Comparison of ENCODE assay signal across 1 cellular context in the genomic region with DNA sequence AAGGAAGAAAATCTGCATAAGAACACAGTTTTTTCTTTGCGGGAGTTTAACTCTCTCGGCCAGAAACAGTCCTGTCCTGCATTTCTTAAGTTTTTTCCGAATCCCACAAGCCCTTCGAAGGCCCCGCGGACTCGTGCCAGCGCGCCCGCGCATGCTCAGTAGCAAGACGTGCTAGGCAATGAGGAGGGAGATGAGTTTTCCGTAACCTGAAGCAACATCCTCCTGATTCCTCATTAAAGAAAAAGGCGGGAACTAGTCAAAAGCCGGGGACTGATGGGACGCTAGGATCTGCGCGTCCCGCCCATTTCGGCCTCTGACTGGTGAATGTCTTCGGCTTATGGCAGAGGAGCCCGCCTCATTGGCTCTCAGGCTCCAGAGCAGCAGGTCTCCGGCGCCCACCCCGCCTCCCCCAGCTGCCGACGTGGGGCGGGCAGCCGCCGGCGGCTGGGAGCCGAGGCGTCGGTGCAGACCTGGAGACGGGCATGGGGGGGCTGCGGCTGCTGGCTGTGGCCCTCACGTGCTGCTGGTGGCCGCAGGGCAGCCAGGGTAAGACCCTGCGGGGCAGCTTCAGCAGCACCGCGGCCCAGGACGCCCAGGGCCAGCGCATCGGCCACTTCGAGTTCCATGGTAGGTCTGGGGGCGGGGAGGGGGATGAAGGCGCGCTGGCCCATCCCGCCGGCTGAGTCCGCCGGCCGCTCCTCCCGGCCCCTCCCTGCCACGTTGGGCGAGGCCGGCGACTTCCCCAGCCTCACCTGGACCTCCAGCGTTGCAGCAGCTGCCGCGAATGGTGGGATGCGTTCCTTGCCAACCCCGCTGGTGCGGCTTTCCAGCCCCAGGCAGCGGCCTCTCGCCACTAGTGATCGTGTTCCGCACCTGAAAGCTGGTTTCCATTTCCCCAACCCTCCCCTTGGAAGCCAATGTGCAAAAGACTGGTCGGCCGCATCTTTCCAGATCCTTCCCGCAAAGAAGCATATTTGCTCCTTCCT.
TF ChIP-seq lines count a peak whose summit lies in the region.

TSS of gene GPR180 (plus strand) at position 412 of the 986 bp plus-strand sequence. CDS start at position 483, 71 bp downstream.

TF ChIP-seq in K562, 482 proteins besides CTCF, POLR2A, EP300 and RAD21 (continued from another document and continues in another):
- TF ChIP-seq CHD7 (IDR thresholded peaks at IDR 0.05; ENCODE audit: low read depth, low read length) (no peak), PHF8 (IDR thresholded peaks at IDR 0.05; ENCODE audit: borderline replicate concordance, low read length) (peak; percentile 82; the same call in 1 of the 2 replicates), SREBF2 (CRISPR knock-in tag; IDR thresholded peaks at IDR 0.05) (no peak), CHD2 (IDR thresholded peaks at IDR 0.05; ENCODE audit: low read depth, low read length) (peak; percentile 54), MBD2 (IDR thresholded peaks at IDR 0.05; ENCODE audit: borderline replicate concordance, low read depth) (peak; percentile 54; the same call in 1 of the 2 replicates), GABPA (tag; conservative IDR thresholded peaks at IDR 0.05; ENCODE audit: low read depth) (peak; percentile 67), CCNT2 (IDR thresholded peaks at IDR 0.05; ENCODE audit: borderline replicate concordance, extremely low read depth, insufficient read length, low read depth, low read length) (peak; percentile 53), MAFF (IDR thresholded peaks at IDR 0.05; ENCODE audit: low read length) (no peak), ZNF444 (CRISPR knock-in tag; IDR thresholded peaks at IDR 0.05) (no peak), SP2 (IDR thresholded peaks at IDR 0.05; ENCODE audit: extremely low read depth, low read depth, low read length, poor library complexity, severe bottlenecking) (peak; percentile 68), ZBTB7A (IDR thresholded peaks at IDR 0.05; ENCODE audit: borderline replicate concordance, control insufficient read depth, low read depth, low read length) (peak; percentile 48; the same call in 1 of the 2 replicates), ZNF277 (CRISPR knock-in tag; IDR thresholded peaks at IDR 0.05; ENCODE audit: borderline replicate concordance) (no peak), ZNF740 (CRISPR knock-in tag; IDR thresholded peaks at IDR 0.05) (peak; percentile 84), ZNF740 (tag; IDR thresholded peaks at IDR 0.05) (peak in 1 of 2 experiments; percentile 73; a peak in 2 of 4 replicates), SMAD4 (CRISPR knock-in tag; conservative IDR thresholded peaks at IDR 0.05) (peak; percentile 81), GABPB1 (CRISPR knock-in tag; IDR thresholded peaks at IDR 0.05) (peak; percentile 67; the same call in 1 of the 2 replicates), KDM4B (IDR thresholded peaks at IDR 0.05; ENCODE audit: borderline replicate concordance in 2 of 2, low read depth in 1 of 2) (0 out of 4 replicates have a peak, but pooled peaks of 1 of the 2 experiments have one; percentile 36), U2AF1 (optimal IDR thresholded peaks at IDR 0.05; ENCODE audit: low read depth, low read length) (no peak), NR4A1 (CRISPR knock-in tag; IDR thresholded peaks at IDR 0.05) (no peak), NR4A1 (tag; IDR thresholded peaks at IDR 0.05) (no peak), MEF2D (tag; conservative IDR thresholded peaks at IDR 0.05; ENCODE audit: low read depth) (no peak), ZNF431 (CRISPR knock-in tag; IDR thresholded peaks at IDR 0.05) (no peak)
- TF ChIP-seq, protein P1, sequence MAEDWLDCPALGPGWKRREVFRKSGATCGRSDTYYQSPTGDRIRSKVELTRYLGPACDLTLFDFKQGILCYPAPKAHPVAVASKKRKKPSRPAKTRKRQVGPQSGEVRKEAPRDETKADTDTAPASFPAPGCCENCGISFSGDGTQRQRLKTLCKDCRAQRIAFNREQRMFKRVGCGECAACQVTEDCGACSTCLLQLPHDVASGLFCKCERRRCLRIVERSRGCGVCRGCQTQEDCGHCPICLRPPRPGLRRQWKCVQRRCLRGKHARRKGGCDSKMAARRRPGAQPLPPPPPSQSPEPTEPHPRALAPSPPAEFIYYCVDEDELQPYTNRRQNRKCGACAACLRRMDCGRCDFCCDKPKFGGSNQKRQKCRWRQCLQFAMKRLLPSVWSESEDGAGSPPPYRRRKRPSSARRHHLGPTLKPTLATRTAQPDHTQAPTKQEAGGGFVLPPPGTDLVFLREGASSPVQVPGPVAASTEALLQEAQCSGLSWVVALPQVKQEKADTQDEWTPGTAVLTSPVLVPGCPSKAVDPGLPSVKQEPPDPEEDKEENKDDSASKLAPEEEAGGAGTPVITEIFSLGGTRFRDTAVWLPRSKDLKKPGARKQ (CRISPR knock-in tag; IDR thresholded peaks at IDR 0.05): peak; percentile 79
- TF ChIP-seq, protein P2, sequence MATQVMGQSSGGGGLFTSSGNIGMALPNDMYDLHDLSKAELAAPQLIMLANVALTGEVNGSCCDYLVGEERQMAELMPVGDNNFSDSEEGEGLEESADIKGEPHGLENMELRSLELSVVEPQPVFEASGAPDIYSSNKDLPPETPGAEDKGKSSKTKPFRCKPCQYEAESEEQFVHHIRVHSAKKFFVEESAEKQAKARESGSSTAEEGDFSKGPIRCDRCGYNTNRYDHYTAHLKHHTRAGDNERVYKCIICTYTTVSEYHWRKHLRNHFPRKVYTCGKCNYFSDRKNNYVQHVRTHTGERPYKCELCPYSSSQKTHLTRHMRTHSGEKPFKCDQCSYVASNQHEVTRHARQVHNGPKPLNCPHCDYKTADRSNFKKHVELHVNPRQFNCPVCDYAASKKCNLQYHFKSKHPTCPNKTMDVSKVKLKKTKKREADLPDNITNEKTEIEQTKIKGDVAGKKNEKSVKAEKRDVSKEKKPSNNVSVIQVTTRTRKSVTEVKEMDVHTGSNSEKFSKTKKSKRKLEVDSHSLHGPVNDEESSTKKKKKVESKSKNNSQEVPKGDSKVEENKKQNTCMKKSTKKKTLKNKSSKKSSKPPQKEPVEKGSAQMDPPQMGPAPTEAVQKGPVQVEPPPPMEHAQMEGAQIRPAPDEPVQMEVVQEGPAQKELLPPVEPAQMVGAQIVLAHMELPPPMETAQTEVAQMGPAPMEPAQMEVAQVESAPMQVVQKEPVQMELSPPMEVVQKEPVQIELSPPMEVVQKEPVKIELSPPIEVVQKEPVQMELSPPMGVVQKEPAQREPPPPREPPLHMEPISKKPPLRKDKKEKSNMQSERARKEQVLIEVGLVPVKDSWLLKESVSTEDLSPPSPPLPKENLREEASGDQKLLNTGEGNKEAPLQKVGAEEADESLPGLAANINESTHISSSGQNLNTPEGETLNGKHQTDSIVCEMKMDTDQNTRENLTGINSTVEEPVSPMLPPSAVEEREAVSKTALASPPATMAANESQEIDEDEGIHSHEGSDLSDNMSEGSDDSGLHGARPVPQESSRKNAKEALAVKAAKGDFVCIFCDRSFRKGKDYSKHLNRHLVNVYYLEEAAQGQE (CRISPR knock-in tag; IDR thresholded peaks at IDR 0.05; ENCODE audit: low read depth): no peak
- TF ChIP-seq, protein P3, sequence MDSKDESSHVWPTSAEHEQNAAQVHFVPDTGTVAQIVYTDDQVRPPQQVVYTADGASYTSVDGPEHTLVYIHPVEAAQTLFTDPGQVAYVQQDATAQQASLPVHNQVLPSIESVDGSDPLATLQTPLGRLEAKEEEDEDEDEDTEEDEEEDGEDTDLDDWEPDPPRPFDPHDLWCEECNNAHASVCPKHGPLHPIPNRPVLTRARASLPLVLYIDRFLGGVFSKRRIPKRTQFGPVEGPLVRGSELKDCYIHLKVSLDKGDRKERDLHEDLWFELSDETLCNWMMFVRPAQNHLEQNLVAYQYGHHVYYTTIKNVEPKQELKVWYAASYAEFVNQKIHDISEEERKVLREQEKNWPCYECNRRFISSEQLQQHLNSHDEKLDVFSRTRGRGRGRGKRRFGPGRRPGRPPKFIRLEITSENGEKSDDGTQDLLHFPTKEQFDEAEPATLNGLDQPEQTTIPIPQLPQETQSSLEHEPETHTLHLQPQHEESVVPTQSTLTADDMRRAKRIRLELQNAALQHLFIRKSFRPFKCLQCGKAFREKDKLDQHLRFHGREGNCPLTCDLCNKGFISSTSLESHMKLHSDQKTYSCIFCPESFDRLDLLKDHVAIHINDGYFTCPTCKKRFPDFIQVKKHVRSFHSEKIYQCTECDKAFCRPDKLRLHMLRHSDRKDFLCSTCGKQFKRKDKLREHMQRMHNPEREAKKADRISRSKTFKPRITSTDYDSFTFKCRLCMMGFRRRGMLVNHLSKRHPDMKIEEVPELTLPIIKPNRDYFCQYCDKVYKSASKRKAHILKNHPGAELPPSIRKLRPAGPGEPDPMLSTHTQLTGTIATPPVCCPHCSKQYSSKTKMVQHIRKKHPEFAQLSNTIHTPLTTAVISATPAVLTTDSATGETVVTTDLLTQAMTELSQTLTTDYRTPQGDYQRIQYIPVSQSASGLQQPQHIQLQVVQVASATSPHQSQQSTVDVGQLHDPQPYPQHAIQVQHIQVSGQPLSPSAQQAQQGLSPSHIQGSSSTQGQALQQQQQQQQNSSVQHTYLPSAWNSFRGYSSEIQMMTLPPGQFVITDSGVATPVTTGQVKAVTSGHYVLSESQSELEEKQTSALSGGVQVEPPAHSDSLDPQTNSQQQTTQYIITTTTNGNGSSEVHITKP (IDR thresholded peaks at IDR 0.05; ENCODE audit: partially characterized antibody): peak; percentile 52
